Comparison of ENCODE assay signal across 24 cellular contexts in genomic region chr9:19894975-19895374, GRCh38.
DNase-seq lines count a peak whose midpoint lies in the region; ATAC-seq, FAIRE-seq and TF ChIP-seq lines count a peak whose summit lies in the region.
"Had no signal": no experiment of that assay in that cellular context is flagged by ENCODE, and none has a peak within 500 bp of the region (broad histone marks: within the 10 kb centered on the region; RNA-seq: fewer than 3 reads in every experiment).

No MANE protein-coding gene starts in this region.

- no peak overlapping the region for H3K9ac ChIP-seq in astrocyte (ENCODE audit: low read length)

- no peak overlapping the region for H3K27ac ChIP-seq in astrocyte (ENCODE audit: low read depth, low read length)
- H3K27ac ChIP-seq: lower lobe of right lung had no signal

- H3K4me1 ChIP-seq in astrocyte (ENCODE audit: insufficient read depth, low read length): no peaks in the 10 kb centered on the region
- H3K4me1 ChIP-seq: lower lobe of right lung, uterus had no signal

- FAIRE-seq in astrocyte (lab: Jason Lieb, UNC) (no peak), HTR-8/SVneo (lab: Jason Lieb, UNC) (no peak)

- H3K4me3 ChIP-seq in AG10803 (ENCODE audit: low read length): no peak overlapping the region
- H3K4me3 ChIP-seq in astrocyte (ENCODE audit: insufficient read depth, low read depth, low read length): no peak overlapping the region
- H3K4me3 ChIP-seq: GM12878, lower lobe of right lung, uterus had no signal

- H3K79me2 ChIP-seq in astrocyte (ENCODE audit: insufficient read depth, low read length): no peaks in the 10 kb centered on the region

- H3K9me3 Mint-ChIP-seq in astrocyte (ENCODE audit: unreplicated experiment): no peaks in the 10 kb centered on the region
- H3K9me3 Mint-ChIP-seq in nephron: no peaks in the 10 kb centered on the region
- H3K9me3 Mint-ChIP-seq: activated T-cell treated with anti-CD3 and anti-CD28 coated beads, Interleukin-2, amount 50 U/mL, for 4 hours; CD4-positive, CD25-positive, alpha-beta regulatory T cell; IgD-negative memory B cell; naive thymus-derived CD8-positive, alpha-beta T cell had no signal

- TF ChIP-seq CTCF in AG10803 (conservative IDR thresholded peaks at IDR 0.05; ENCODE audit: low read length) (no peak), astrocyte (IDR thresholded peaks at IDR 0.05; ENCODE audit: insufficient read depth, low read depth, low read length) (no peak), nephron (IDR thresholded peaks at IDR 0.05; ENCODE audit: unreplicated experiment in 3 of 3) (no peak)

- peak; percentile 2 for DNase-seq in AG10803 (ENCODE audit: low read depth)
- DNase-seq in astrocyte (ENCODE audit: low read depth): peak; percentile 5
- DNase-seq in fibroblast of peridontal ligament (ENCODE audit: extremely low read depth): peak; percentile 73
- DNase-seq in NOMO-1 treated with DMSO at 0.1 percent for 48 hours (lab: John Stamatoyannopoulos, UW; ENCODE audit: unreplicated experiment): no peak
- DNase-seq in sciatic nerve (ENCODE audit: low spot score): no peak
- DNase-seq in HTR-8/SVneo (ENCODE audit: insufficient read length, low spot score): no peak
- DNase-seq: activated CD4-positive, CD25-positive, alpha-beta regulatory T cell; activated naive CD4-positive, alpha-beta T cell treated with anti-CD3 and anti-CD28 coated beads, Interleukin-2, amount 50 U/mL, for 16 hours; activated T-cell treated with anti-CD3 and anti-CD28 coated beads, Interleukin-2, amount 50 U/mL, for 4 hours; CD4-positive, CD25-positive, alpha-beta regulatory T cell; DMS153; head of caudate nucleus; lower lobe of right lung; MM.1S; naive thymus-derived CD8-positive, alpha-beta T cell; NCI-H1694; NCI-H82; stimulated activated CD4-positive, alpha-beta T cell treated with anti-CD3 and anti-CD28 coated beads, Interleukin-2, amount 100 ng/mL, for 48 hours; uterus had no signal

- H3K27me3 ChIP-seq in astrocyte (ENCODE audit: insufficient read depth, low read length): no peaks in the 10 kb centered on the region
- H3K27me3 ChIP-seq: uterus had no signal

- H4K20me1 ChIP-seq in astrocyte (ENCODE audit: insufficient read depth, low read length): no peaks in the 10 kb centered on the region

- H3K4me1 Mint-ChIP-seq in astrocyte (ENCODE audit: low read depth, unreplicated experiment) (peaks cover 6% of the 10 kb centered on the region), nephron (peaks cover 6% of the 10 kb centered on the region)
- H3K4me1 Mint-ChIP-seq: CD4-positive, CD25-positive, alpha-beta regulatory T cell; IgD-negative memory B cell; naive thymus-derived CD8-positive, alpha-beta T cell had no signal

- no peak overlapping the region for H2AFZ ChIP-seq in astrocyte (ENCODE audit: low read depth, low read length)

- H3K4me3 Mint-ChIP-seq in astrocyte (ENCODE audit: unreplicated experiment) (no peak overlapping the region), nephron (no peak overlapping the region)
- H3K4me3 Mint-ChIP-seq: activated T-cell treated with anti-CD3 and anti-CD28 coated beads, Interleukin-2, amount 50 U/mL, for 4 hours; CD4-positive, CD25-positive, alpha-beta regulatory T cell; IgD-negative memory B cell; naive thymus-derived CD8-positive, alpha-beta T cell had no signal

- intact Hi-C loops in sciatic nerve (cut with DNase I): no loop called here

- H3K27me3 Mint-ChIP-seq in astrocyte (ENCODE audit: low read depth, unreplicated experiment) (peaks cover 2% of the 10 kb centered on the region), nephron (ENCODE audit: low read depth) (no peaks in the 10 kb centered on the region)
- H3K27me3 Mint-ChIP-seq: CD4-positive, CD25-positive, alpha-beta regulatory T cell had no signal

- H3K36me3 ChIP-seq in astrocyte (ENCODE audit: insufficient read depth, low read length): no peaks in the 10 kb centered on the region
- H3K36me3 ChIP-seq: lower lobe of right lung, uterus had no signal

- H3K36me3 Mint-ChIP-seq in astrocyte (ENCODE audit: low read depth, unreplicated experiment): no peaks in the 10 kb centered on the region
- H3K36me3 Mint-ChIP-seq in nephron (ENCODE audit: low read depth): no peaks in the 10 kb centered on the region
- H3K36me3 Mint-ChIP-seq: CD4-positive, CD25-positive, alpha-beta regulatory T cell; IgD-negative memory B cell; naive thymus-derived CD8-positive, alpha-beta T cell had no signal

- no peak overlapping the region for H3K4me2 ChIP-seq in astrocyte (ENCODE audit: low read length)

- no peak for ATAC-seq in sciatic nerve
- no peak for ATAC-seq in GM18873 (IDR thresholded peaks at IDR 0.05; ENCODE audit: low FRiP score, unreplicated experiment)
- ATAC-seq: activated T-cell treated with anti-CD3 and anti-CD28 coated beads, Interleukin-2, amount 50 U/mL, for 4 hours; GM12878; naive thymus-derived CD8-positive, alpha-beta T cell; Panc1 had no signal

- H3K27ac Mint-ChIP-seq in astrocyte (ENCODE audit: unreplicated experiment) (no peak overlapping the region), nephron (peak overlapping the region; percentile 16 to 54 (median 37))
- H3K27ac Mint-ChIP-seq: CD4-positive, CD25-positive, alpha-beta regulatory T cell; IgD-negative memory B cell; naive thymus-derived CD8-positive, alpha-beta T cell had no signal

- no peaks in the 10 kb centered on the region for H3K9me3 ChIP-seq in astrocyte (ENCODE audit: insufficient read depth, low read depth, low read length)
- H3K9me3 ChIP-seq: lower lobe of right lung, uterus had no signal

Comparison
In these comparisons a context has a peak if more than half of its experiments do, and no peak if none do; other contexts are left out.
1. DNase-seq: peak in AG10803 (single experiment), astrocyte (single experiment) and fibroblast of peridontal ligament (single experiment); none in NOMO-1 treated with DMSO at 0.1 percent for 48 hours (single experiment), sciatic nerve (single experiment) and HTR-8/SVneo (single experiment).